Comparison of ENCODE assay signal across 11 cellular contexts in the genomic region with DNA sequence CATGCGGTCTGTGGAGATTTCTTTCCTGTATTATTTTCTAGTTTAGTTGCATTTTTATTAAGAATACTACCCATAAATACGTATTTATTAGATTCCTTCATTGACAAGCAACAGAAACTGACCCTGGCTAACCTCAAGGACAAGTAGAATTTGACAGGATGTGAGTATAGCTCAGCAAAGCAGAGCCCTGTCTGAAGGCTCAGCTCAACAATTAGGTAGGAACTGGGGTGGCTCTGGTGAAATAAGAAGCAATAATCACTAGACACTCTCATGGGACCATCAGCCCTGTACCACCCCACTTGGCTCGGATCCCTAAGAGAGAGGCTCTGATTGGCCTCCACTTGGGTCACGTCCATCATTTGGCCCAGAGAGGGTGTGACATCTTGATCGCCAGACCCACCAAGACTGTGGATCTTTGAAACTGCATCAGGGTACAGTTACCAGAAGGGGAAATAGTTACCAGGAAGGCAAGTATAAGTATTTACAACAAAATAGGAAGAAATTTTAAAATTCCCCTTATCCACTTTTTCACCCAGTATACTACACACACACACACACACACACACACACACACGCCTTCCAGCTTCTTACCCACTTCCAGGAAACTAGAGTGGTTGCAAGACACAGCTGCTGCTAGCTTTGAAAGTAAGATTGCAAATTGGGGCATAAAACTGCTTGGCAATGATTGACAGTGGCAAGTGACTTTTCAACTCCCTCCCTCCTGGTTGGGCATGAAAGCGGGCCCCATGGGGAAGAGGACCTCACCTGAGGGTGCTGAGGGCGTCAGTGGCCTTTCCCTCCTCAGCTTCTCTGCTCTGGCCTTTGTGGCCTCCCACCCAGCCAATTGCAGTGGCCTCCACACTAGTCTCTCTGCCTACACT. TPM values are rescaled to one million over a fixed set of nuclear protein-coding genes. Genes with fewer than 3 reads are reported as not detected.
A peak's percentile ranks its signal among the peaks of the same experiment; 100 is the strongest.
DNase-seq lines count a peak whose midpoint lies in the region; ATAC-seq and TF ChIP-seq lines count a peak whose summit lies in the region.
"Had no signal": no experiment of that assay in that cellular context is flagged by ENCODE, and none has a peak within 500 bp of the region (broad histone marks: within the 10 kb centered on the region; RNA-seq: fewer than 3 reads in every experiment).

No MANE protein-coding gene starts in this region.

- no peak for TF ChIP-seq CTCF in activated CD8-positive, alpha-beta T cell treated with anti-CD3 and anti-CD28 coated beads for 36 hours (IDR thresholded peaks at IDR 0.05)
- no peak for TF ChIP-seq CTCF in ovary (IDR thresholded peaks at IDR 0.05)

- DNase-seq in activated CD4-positive, alpha-beta T cell treated with anti-CD3 and anti-CD28 coated beads, Interleukin-2, amount 10 ng/mL, durations not matched to agents 24 days and 14 days = peak; percentile 76
- DNase-seq in activated CD4-positive, alpha-beta T cell treated with anti-CD3 and anti-CD28 coated beads for 1 hour = no peak
- DNase-seq in activated CD8-positive, alpha-beta T cell treated with anti-CD3 and anti-CD28 coated beads for 36 hours = peak; percentile 31
- DNase-seq in left kidney (ENCODE audit: low read depth, low spot score) (peak; percentile 63), mesenteric fat pad (ENCODE audit: low spot score) (no peak), ovary (no peak)
- DNase-seq in stimulated activated CD4-positive, alpha-beta T cell treated with anti-CD3 and anti-CD28 coated beads, Interleukin-1b, Interleukin-23, amount 100 ng/mL, for 48 hours = no peak
- DNase-seq: EL had no signal

- H3K27ac ChIP-seq in stomach smooth muscle (ENCODE audit: low read length) = peak overlapping the region; percentile 24
- peak overlapping the region in 1 of 2 donors; percentile 66 for H3K27ac ChIP-seq in ovary
- H3K27ac ChIP-seq: HL-60, neutrophil had no signal

- WGBS in ovary, 3 donors = 82 to 88% (median 85%) methylated on average over 8 of the region's 8 CpGs

- H3K27me3 ChIP-seq in stomach smooth muscle (ENCODE audit: control insufficient read depth in 1 of 2, insufficient read depth in 2 of 2, low read length in 2 of 2) (no peaks in the 10 kb centered on the region), ovary (no peaks in the 10 kb centered on the region)
- H3K27me3 ChIP-seq: neutrophil had no signal

- POLR2A ChIA-PET in activated CD8-positive, alpha-beta T cell treated with anti-CD3 and anti-CD28 coated beads for 36 hours (lab: Charles Lee) = interaction anchor here (0.6 to 1.6 kb wide), 4 partner anchors 12 to 160 kb away, joined by 3 to 4 read pairs (median 4); no protein-coding TSS in a partner anchor

- CTCF ChIA-PET in activated CD8-positive, alpha-beta T cell treated with anti-CD3 and anti-CD28 coated beads for 36 hours (lab: Charles Lee) = interaction anchor here (0.9 to 3.2 kb wide), 8 partner anchors 8 to 488 kb away, joined by 3 to 17 read pairs (median 8); no protein-coding TSS in a partner anchor

- H3K4me3 ChIP-seq in stomach smooth muscle (ENCODE audit: low read length in 2 of 2) (no peak overlapping the region), ovary (no peak overlapping the region)

- H3K27me3 Mint-ChIP-seq in activated CD4-positive, alpha-beta T cell treated with anti-CD3 and anti-CD28 coated beads, Interleukin-2, amount 10 ng/mL, durations not matched to agents 24 days and 14 days = no peaks in the 10 kb centered on the region
- no peaks in the 10 kb centered on the region for H3K27me3 Mint-ChIP-seq in activated CD8-positive, alpha-beta T cell treated with anti-CD3 and anti-CD28 coated beads for 36 hours

- H3K9ac ChIP-seq in stomach smooth muscle (ENCODE audit: low read length in 2 of 2) = no peak overlapping the region

- H3K9me3 ChIP-seq in stomach smooth muscle (ENCODE audit: control insufficient read depth in 2 of 2, low read length in 2 of 2) (no peaks in the 10 kb centered on the region), ovary (no peaks in the 10 kb centered on the region)
- H3K9me3 ChIP-seq: neutrophil had no signal

- intact Hi-C loops in activated CD4-positive, alpha-beta T cell treated with anti-CD3 and anti-CD28 coated beads, Interleukin-2, amount 10 ng/mL, durations not matched to agents 24 days and 14 days (cut with micrococcal nuclease) = loop anchor here (1.0 to 2.0 kb wide), 3 partner anchors 21 to 161 kb away; a partner anchor contains a TSS
- intact Hi-C loops in activated CD8-positive, alpha-beta T cell treated with anti-CD3 and anti-CD28 coated beads for 36 hours (cut with micrococcal nuclease) = loop anchor here (10.0 kb wide), 1 partner anchor 163 kb away; a partner anchor contains a TSS
- intact Hi-C loops in ovary (cut with DNase I) = no loop called here

- H3K4me1 Mint-ChIP-seq in activated CD4-positive, alpha-beta T cell treated with anti-CD3 and anti-CD28 coated beads, Interleukin-2, amount 10 ng/mL, durations not matched to agents 24 days and 14 days = peaks cover 34% of the 10 kb centered on the region
- H3K4me1 Mint-ChIP-seq in activated CD8-positive, alpha-beta T cell treated with anti-CD3 and anti-CD28 coated beads for 36 hours (ENCODE audit: low read depth) = peaks cover 49% of the 10 kb centered on the region

- peak overlapping the region; percentile 70 for H3K4me3 Mint-ChIP-seq in activated CD4-positive, alpha-beta T cell treated with anti-CD3 and anti-CD28 coated beads, Interleukin-2, amount 10 ng/mL, durations not matched to agents 24 days and 14 days
- no peak overlapping the region for H3K4me3 Mint-ChIP-seq in activated CD8-positive, alpha-beta T cell treated with anti-CD3 and anti-CD28 coated beads for 36 hours

- no peak for ATAC-seq in activated CD8-positive, alpha-beta T cell treated with anti-CD3 and anti-CD28 coated beads for 36 hours

- H3K4me1 ChIP-seq in stomach smooth muscle (ENCODE audit: control insufficient read depth, insufficient read depth, low read length) = peaks cover 15% of the 10 kb centered on the region
- H3K4me1 ChIP-seq in ovary (ENCODE audit: insufficient read depth) = peaks cover 2% of the 10 kb centered on the region

- no peaks in the 10 kb centered on the region for H3K9me3 Mint-ChIP-seq in activated CD4-positive, alpha-beta T cell treated with anti-CD3 and anti-CD28 coated beads, Interleukin-2, amount 10 ng/mL, durations not matched to agents 24 days and 14 days
- H3K9me3 Mint-ChIP-seq in activated CD8-positive, alpha-beta T cell treated with anti-CD3 and anti-CD28 coated beads for 36 hours = no peaks in the 10 kb centered on the region

- TF ChIP-seq EP300 in ovary (IDR thresholded peaks at IDR 0.05) = no peak

- H3K36me3 ChIP-seq in stomach smooth muscle (ENCODE audit: control insufficient read depth in 2 of 2, insufficient read depth in 2 of 2, low read length in 2 of 2) (peaks cover 25 to 30% of the 10 kb centered on the region in 2 donors), ovary (no peaks in the 10 kb centered on the region)
- H3K36me3 ChIP-seq: neutrophil had no signal

- H3K27ac Mint-ChIP-seq in activated CD4-positive, alpha-beta T cell treated with anti-CD3 and anti-CD28 coated beads, Interleukin-2, amount 10 ng/mL, durations not matched to agents 24 days and 14 days = peak overlapping the region; percentile 88
- peak overlapping the region; percentile 90 for H3K27ac Mint-ChIP-seq in activated CD8-positive, alpha-beta T cell treated with anti-CD3 and anti-CD28 coated beads for 36 hours

- peaks cover 14% of the 10 kb centered on the region for H3K36me3 Mint-ChIP-seq in activated CD4-positive, alpha-beta T cell treated with anti-CD3 and anti-CD28 coated beads, Interleukin-2, amount 10 ng/mL, durations not matched to agents 24 days and 14 days (ENCODE audit: low read depth)
- no peaks in the 10 kb centered on the region for H3K36me3 Mint-ChIP-seq in activated CD8-positive, alpha-beta T cell treated with anti-CD3 and anti-CD28 coated beads for 36 hours (ENCODE audit: low read depth)

- no peak for TF ChIP-seq POLR2A in ovary (IDR thresholded peaks at IDR 0.05)

RNA-seq across cellular contexts. Expression of a gene that starts 41.8 kb away (rescaled TPM):
- total RNA-seq in activated CD4-positive, alpha-beta T cell treated with anti-CD3 and anti-CD28 coated beads, Interleukin-2, amount 10 ng/mL, durations not matched to agents 24 days and 14 days = 13.3 and 14.2 TPM in 2 replicates
- total RNA-seq in activated CD8-positive, alpha-beta T cell treated with anti-CD3 and anti-CD28 coated beads for 36 hours = 10 to 100 TPM; 15.2 to 16.7 TPM
- total RNA-seq in mesenteric fat pad = 11.7 TPM
- total RNA-seq in ovary = 10 to 100 TPM in 6 of 7 donors, 1 to 10 TPM in 1; 9.5 to 15.1 (median 12.1) TPM
- polyA plus RNA-seq in ovary = 10 to 100 TPM; 12.0 to 14.6 TPM

RNA-seq across cellular contexts. Expression of a gene that starts 58.0 kb away (rescaled TPM):
- total RNA-seq in activated CD4-positive, alpha-beta T cell treated with anti-CD3 and anti-CD28 coated beads, Interleukin-2, amount 10 ng/mL, durations not matched to agents 24 days and 14 days = 25.7 and 27.2 TPM in 2 replicates
- 10 to 100 TPM; 50.2 to 58.4 TPM for total RNA-seq in activated CD8-positive, alpha-beta T cell treated with anti-CD3 and anti-CD28 coated beads for 36 hours
- total RNA-seq in mesenteric fat pad (1.5 TPM), ovary (1 to 10 TPM; 2.0 to 4.4 (median 2.7) TPM)
- 1 to 10 TPM; 1.8 to 2.8 TPM for polyA plus RNA-seq in ovary

Comparison
In these comparisons a context has a peak if more than half of its experiments do, and no peak if none do; other contexts are left out.
1. DNase-seq: peak in activated CD4-positive, alpha-beta T cell treated with anti-CD3 and anti-CD28 coated beads, Interleukin-2, amount 10 ng/mL, durations not matched to agents 24 days and 14 days (single experiment), activated CD8-positive, alpha-beta T cell treated with anti-CD3 and anti-CD28 coated beads for 36 hours (single experiment) and left kidney (single experiment); none in activated CD4-positive, alpha-beta T cell treated with anti-CD3 and anti-CD28 coated beads for 1 hour (single experiment), mesenteric fat pad (single experiment), ovary (0 of 5) and stimulated activated CD4-positive, alpha-beta T cell treated with anti-CD3 and anti-CD28 coated beads, Interleukin-1b, Interleukin-23, amount 100 ng/mL, for 48 hours (single experiment).
2. intact Hi-C loops: an anchor here in activated CD4-positive, alpha-beta T cell treated with anti-CD3 and anti-CD28 coated beads, Interleukin-2, amount 10 ng/mL, durations not matched to agents 24 days and 14 days (1.0 to 2.0 kb wide) and activated CD8-positive, alpha-beta T cell treated with anti-CD3 and anti-CD28 coated beads for 36 hours (10.0 kb wide); none called in ovary.